ENCODE assay signal across 8 cellular contexts in the genomic region with DNA sequence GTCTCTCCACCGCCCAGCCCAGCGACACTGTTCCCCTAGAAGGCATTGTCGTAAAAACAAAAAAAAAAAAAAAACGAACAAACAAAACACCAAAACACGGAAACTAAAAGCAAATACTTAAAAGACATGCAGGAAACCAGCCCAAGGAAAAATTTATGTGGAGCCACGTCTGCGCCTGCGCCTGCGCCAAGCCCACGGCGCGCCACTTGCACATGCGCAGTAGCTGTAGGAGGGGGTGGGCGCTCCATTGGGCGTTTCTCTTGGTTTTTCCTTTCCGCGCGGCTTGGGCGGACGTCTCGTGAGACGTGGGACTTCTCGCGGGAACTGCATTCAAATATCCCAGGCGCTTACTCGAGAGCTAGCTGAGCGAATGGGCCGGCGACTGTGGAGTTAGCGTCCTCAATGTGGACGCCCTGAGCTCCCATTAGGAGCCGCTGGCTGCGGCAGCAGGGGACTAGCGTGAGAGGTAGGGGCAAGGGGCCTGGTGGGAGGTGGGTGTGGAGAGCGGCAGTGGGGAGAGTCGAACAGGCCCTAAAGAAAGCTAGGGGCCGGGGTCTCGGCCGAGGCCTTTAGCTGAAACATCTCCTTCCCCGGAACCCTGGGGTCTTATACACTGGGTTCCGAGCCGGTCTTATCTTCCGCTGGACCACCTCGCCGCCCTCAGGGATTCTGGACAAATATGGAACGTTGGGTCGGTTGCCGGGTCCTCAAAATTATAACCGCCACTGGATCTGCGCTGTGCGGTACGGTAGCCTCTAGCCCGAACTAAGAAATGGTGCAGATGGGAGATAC. TPM values are rescaled to one million over a fixed set of nuclear protein-coding genes. Genes with fewer than 3 reads are reported as not detected.
DNase-seq lines count a peak whose midpoint lies in the region; ATAC-seq and TF ChIP-seq lines count a peak whose summit lies in the region.

SPDL1 (plus strand) TSS at position 350 of the 792 bp plus-strand sequence. CDS start 4,644 bp downstream, outside the sequence.

- no peak for TF ChIP-seq CTCF in GM13976 (IDR thresholded peaks at IDR 0.05; ENCODE audit: borderline replicate concordance, control extremely low read depth, extremely low read depth, insufficient read depth, missing control alignments)

- DNase-seq in GM13976 (ENCODE audit: low spot score) (peak; percentile 94), NCI-H146 treated with DMSO at 0.1 percent for 48 hours (lab: John Stamatoyannopoulos, UW; ENCODE audit: unreplicated experiment) (peak; percentile 77), amniotic stem cell (lab: John Stamatoyannopoulos, UW) (peak; percentile 95), left cardiac atrium (peak; percentile 95), posterior vena cava (ENCODE audit: low spot score) (peak; percentile 98), ureter (ENCODE audit: low spot score) (peak; percentile 96)

- intact Hi-C loops in T-helper 1 cell treated with Interleukin-12 subunit alpha and Interleukin-12 subunit beta and Interleukin-4 antibody, amounts not matched to agents 30 ng/mL and 1 ng/mL, for 36 hours (cut with micrococcal nuclease): loop anchor here (1.0 to 10.0 kb wide), 8 partner anchors 54 to 1805 kb away; partner anchors contain the start of genes DOCK2, PANK3 and RARS1
- intact Hi-C loops in left cardiac atrium (cut with DNase I) (loop anchor here in 1 of 2 donors (10.0 kb wide), 2 partner anchors 579 to 909 kb away; no protein-coding TSS in a partner anchor), posterior vena cava (cut with DNase I) (no loop called here)

- in situ Hi-C loops in GM13976 (cut with MboI; ENCODE audit: low sequenced_read_pairs, unreplicated experiment): loop anchor here (25.0 kb wide), 1 partner anchor 596 kb away; no protein-coding TSS in a partner anchor

- ATAC-seq in HG02870 (IDR thresholded peaks at IDR 0.05; ENCODE audit: unreplicated experiment): peak; percentile 88
- ATAC-seq in left cardiac atrium: peak; percentile 96 to 98

RNA-seq across cellular contexts. Expression of gene SPDL1, which starts in this region (rescaled TPM):
- 30.8 and 31.3 TPM in 2 replicates for total RNA-seq in T-helper 1 cell treated with Interleukin-12 subunit alpha and Interleukin-12 subunit beta and Interleukin-4 antibody, amounts not matched to agents 30 ng/mL and 1 ng/mL, for 36 hours
- total RNA-seq in left cardiac atrium: 1 to 10 TPM; 4.4 to 4.9 TPM
- 1 to 10 TPM; 6.7 to 7.3 TPM for total RNA-seq in posterior vena cava
- 10.4 TPM for total RNA-seq in ureter

Comparison
In these comparisons a context has a peak if more than half of its experiments do, and no peak if none do; other contexts are left out.
1. Peak in every context shown above with its lines: DNase-seq and ATAC-seq.